1 cellular context compared by ENCODE assay signal in genomic region chr17:21286066-21286770, GRCh38.
TF ChIP-seq lines count a peak whose summit lies in the region.

No MANE protein-coding gene starts in this region.

TF ChIP-seq in HepG2, 621 proteins besides CTCF, POLR2A, EP300 and RAD21 (continues in another document):
- TF ChIP-seq DR1 (CRISPR knock-in tag; IDR thresholded peaks at IDR 0.05) (no peak; the same call in none of the 2 replicates), KDM2A (CRISPR knock-in tag; IDR thresholded peaks at IDR 0.05; ENCODE audit: borderline replicate concordance, low read depth) (peak; percentile 38; the same call in 1 of the 2 replicates), STAG1 (CRISPR knock-in tag; IDR thresholded peaks at IDR 0.05) (no peak), E2F2 (CRISPR knock-in tag; IDR thresholded peaks at IDR 0.05; ENCODE audit: borderline replicate concordance) (no peak), ZNF530 (CRISPR knock-in tag; IDR thresholded peaks at IDR 0.05; ENCODE audit: low read depth) (no peak), ZNF543 (CRISPR knock-in tag; IDR thresholded peaks at IDR 0.05) (no peak), ZNF703 (CRISPR knock-in tag; IDR thresholded peaks at IDR 0.05; ENCODE audit: borderline replicate concordance) (no peak), KAT8 (CRISPR knock-in tag; IDR thresholded peaks at IDR 0.05) (peak; percentile 66; the same call in 1 of the 2 replicates), HMGA1 (CRISPR knock-in tag; conservative IDR thresholded peaks at IDR 0.05) (no peak), ZNF101 (CRISPR knock-in tag; IDR thresholded peaks at IDR 0.05; ENCODE audit: borderline replicate concordance, low read depth) (no peak), ZNF605 (CRISPR knock-in tag; IDR thresholded peaks at IDR 0.05) (no peak; the same call in 1 of the 2 replicates), CBX5 (CRISPR knock-in tag; IDR thresholded peaks at IDR 0.05; ENCODE audit: borderline replicate concordance) (no peak; the same call in 1 of the 2 replicates), TARDBP (CRISPR knock-in tag; IDR thresholded peaks at IDR 0.05) (peak; percentile 43; the same call in 1 of the 2 replicates), NR2F1 (CRISPR knock-in tag; IDR thresholded peaks at IDR 0.05) (no peak), ZNF674 (CRISPR knock-in tag; IDR thresholded peaks at IDR 0.05; ENCODE audit: low read depth) (no peak), GABPB1 (CRISPR knock-in tag; IDR thresholded peaks at IDR 0.05) (peak; percentile 63), RXRB (CRISPR knock-in tag; IDR thresholded peaks at IDR 0.05; ENCODE audit: borderline replicate concordance) (peak; percentile 79), NR2F2 (IDR thresholded peaks at IDR 0.05; ENCODE audit: borderline replicate concordance, low read depth) (0 out of 2 replicates have a peak, but pooled peaks have one; percentile 52), CSRNP2 (CRISPR knock-in tag; conservative IDR thresholded peaks at IDR 0.05; ENCODE audit: low read depth) (no peak), GFI1 (CRISPR knock-in tag; IDR thresholded peaks at IDR 0.05; ENCODE audit: borderline replicate concordance) (peak; percentile 25; the same call in 1 of the 2 replicates), TOPORS (CRISPR knock-in tag; IDR thresholded peaks at IDR 0.05) (no peak), MYC (CRISPR knock-in tag; IDR thresholded peaks at IDR 0.05; ENCODE audit: borderline replicate concordance) (peak; percentile 90; the same call in 1 of the 2 replicates), ZNF678 (CRISPR knock-in tag; IDR thresholded peaks at IDR 0.05) (no peak), ZC3H13 (CRISPR knock-in tag; IDR thresholded peaks at IDR 0.05) (no peak), NCOA1 (CRISPR knock-in tag; IDR thresholded peaks at IDR 0.05) (0 out of 2 replicates have a peak, but pooled peaks have one; percentile 40), ZNF567 (CRISPR knock-in tag; IDR thresholded peaks at IDR 0.05; ENCODE audit: borderline replicate concordance) (peak; percentile 60; the same call in 1 of the 2 replicates), ZKSCAN1 (IDR thresholded peaks at IDR 0.05; ENCODE audit: low read length) (no peak), EZH2 (conservative IDR thresholded peaks at IDR 0.05; ENCODE audit: low read depth, low read length) (no peak), ZNF292 (CRISPR knock-in tag; IDR thresholded peaks at IDR 0.05; ENCODE audit: borderline replicate concordance, low read depth) (peak; percentile 73; the same call in 1 of the 2 replicates), ZNF772 (CRISPR knock-in tag; IDR thresholded peaks at IDR 0.05) (peak; percentile 47; the same call in 1 of the 2 replicates), ZSCAN22 (CRISPR knock-in tag; IDR thresholded peaks at IDR 0.05) (no peak), CCAR2 (optimal IDR thresholded peaks at IDR 0.05; ENCODE audit: low read depth, low read length) (no peak), ZUFSP (CRISPR knock-in tag; IDR thresholded peaks at IDR 0.05; ENCODE audit: borderline replicate concordance) (no peak), BCL6 (CRISPR knock-in tag; IDR thresholded peaks at IDR 0.05) (peak; percentile 59), ZNF263 (CRISPR knock-in tag; IDR thresholded peaks at IDR 0.05) (peak; percentile 40; the same call in 1 of the 2 replicates), MED13 (CRISPR knock-in tag; IDR thresholded peaks at IDR 0.05) (no peak), KLF9 (CRISPR knock-in tag; IDR thresholded peaks at IDR 0.05; ENCODE audit: low read depth) (no peak)
- TF ChIP-seq, protein P1, sequence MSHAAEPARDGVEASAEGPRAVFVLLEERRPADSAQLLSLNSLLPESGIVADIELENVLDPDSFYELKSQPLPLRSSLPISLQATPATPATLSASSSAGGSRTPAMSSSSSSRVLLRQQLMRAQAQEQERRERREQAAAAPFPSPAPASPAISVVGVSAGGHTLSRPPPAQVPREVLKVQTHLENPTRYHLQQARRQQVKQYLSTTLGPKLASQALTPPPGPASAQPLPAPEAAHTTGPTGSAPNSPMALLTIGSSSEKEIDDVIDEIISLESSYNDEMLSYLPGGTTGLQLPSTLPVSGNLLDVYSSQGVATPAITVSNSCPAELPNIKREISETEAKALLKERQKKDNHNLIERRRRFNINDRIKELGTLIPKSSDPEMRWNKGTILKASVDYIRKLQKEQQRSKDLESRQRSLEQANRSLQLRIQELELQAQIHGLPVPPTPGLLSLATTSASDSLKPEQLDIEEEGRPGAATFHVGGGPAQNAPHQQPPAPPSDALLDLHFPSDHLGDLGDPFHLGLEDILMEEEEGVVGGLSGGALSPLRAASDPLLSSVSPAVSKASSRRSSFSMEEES (CRISPR knock-in tag; IDR thresholded peaks at IDR 0.05), result peak; percentile 75
- TF ChIP-seq, protein P2, sequence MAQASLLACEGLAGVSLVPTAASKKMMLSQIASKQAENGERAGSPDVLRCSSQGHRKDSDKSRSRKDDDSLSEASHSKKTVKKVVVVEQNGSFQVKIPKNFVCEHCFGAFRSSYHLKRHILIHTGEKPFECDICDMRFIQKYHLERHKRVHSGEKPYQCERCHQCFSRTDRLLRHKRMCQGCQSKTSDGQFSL (CRISPR knock-in tag; IDR thresholded peaks at IDR 0.05), result peak; percentile 64
- TF ChIP-seq, protein P3, sequence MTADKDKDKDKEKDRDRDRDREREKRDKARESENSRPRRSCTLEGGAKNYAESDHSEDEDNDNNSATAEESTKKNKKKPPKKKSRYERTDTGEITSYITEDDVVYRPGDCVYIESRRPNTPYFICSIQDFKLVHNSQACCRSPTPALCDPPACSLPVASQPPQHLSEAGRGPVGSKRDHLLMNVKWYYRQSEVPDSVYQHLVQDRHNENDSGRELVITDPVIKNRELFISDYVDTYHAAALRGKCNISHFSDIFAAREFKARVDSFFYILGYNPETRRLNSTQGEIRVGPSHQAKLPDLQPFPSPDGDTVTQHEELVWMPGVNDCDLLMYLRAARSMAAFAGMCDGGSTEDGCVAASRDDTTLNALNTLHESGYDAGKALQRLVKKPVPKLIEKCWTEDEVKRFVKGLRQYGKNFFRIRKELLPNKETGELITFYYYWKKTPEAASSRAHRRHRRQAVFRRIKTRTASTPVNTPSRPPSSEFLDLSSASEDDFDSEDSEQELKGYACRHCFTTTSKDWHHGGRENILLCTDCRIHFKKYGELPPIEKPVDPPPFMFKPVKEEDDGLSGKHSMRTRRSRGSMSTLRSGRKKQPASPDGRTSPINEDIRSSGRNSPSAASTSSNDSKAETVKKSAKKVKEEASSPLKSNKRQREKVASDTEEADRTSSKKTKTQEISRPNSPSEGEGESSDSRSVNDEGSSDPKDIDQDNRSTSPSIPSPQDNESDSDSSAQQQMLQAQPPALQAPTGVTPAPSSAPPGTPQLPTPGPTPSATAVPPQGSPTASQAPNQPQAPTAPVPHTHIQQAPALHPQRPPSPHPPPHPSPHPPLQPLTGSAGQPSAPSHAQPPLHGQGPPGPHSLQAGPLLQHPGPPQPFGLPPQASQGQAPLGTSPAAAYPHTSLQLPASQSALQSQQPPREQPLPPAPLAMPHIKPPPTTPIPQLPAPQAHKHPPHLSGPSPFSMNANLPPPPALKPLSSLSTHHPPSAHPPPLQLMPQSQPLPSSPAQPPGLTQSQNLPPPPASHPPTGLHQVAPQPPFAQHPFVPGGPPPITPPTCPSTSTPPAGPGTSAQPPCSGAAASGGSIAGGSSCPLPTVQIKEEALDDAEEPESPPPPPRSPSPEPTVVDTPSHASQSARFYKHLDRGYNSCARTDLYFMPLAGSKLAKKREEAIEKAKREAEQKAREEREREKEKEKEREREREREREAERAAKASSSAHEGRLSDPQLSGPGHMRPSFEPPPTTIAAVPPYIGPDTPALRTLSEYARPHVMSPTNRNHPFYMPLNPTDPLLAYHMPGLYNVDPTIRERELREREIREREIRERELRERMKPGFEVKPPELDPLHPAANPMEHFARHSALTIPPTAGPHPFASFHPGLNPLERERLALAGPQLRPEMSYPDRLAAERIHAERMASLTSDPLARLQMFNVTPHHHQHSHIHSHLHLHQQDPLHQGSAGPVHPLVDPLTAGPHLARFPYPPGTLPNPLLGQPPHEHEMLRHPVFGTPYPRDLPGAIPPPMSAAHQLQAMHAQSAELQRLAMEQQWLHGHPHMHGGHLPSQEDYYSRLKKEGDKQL (CRISPR knock-in tag; IDR thresholded peaks at IDR 0.05; ENCODE audit: low read depth), result no peak
- TF ChIP-seq, protein P4, sequence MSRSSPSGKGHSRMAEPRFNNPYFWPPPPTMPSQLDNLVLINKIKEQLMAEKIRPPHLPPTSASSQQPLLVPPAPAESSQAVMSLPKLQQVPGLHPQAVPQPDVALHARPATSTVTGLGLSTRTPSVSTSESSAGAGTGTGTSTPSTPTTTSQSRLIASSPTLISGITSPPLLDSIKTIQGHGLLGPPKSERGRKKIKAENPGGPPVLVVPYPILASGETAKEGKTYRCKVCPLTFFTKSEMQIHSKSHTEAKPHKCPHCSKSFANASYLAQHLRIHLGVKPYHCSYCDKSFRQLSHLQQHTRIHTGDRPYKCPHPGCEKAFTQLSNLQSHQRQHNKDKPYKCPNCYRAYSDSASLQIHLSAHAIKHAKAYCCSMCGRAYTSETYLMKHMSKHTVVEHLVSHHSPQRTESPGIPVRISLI (CRISPR knock-in tag; IDR thresholded peaks at IDR 0.05; ENCODE audit: borderline replicate concordance), result no peak
- TF ChIP-seq, protein P5, sequence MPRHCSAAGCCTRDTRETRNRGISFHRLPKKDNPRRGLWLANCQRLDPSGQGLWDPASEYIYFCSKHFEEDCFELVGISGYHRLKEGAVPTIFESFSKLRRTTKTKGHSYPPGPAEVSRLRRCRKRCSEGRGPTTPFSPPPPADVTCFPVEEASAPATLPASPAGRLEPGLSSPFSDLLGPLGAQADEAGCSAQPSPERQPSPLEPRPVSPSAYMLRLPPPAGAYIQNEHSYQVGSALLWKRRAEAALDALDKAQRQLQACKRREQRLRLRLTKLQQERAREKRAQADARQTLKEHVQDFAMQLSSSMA (CRISPR knock-in tag; IDR thresholded peaks at IDR 0.05), result no peak
- TF ChIP-seq, protein P6, sequence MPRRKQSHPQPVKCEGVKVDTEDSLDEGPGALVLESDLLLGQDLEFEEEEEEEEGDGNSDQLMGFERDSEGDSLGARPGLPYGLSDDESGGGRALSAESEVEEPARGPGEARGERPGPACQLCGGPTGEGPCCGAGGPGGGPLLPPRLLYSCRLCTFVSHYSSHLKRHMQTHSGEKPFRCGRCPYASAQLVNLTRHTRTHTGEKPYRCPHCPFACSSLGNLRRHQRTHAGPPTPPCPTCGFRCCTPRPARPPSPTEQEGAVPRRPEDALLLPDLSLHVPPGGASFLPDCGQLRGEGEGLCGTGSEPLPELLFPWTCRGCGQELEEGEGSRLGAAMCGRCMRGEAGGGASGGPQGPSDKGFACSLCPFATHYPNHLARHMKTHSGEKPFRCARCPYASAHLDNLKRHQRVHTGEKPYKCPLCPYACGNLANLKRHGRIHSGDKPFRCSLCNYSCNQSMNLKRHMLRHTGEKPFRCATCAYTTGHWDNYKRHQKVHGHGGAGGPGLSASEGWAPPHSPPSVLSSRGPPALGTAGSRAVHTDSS (CRISPR knock-in tag; conservative IDR thresholded peaks at IDR 0.05), result no peak
- TF ChIP-seq, protein P7, sequence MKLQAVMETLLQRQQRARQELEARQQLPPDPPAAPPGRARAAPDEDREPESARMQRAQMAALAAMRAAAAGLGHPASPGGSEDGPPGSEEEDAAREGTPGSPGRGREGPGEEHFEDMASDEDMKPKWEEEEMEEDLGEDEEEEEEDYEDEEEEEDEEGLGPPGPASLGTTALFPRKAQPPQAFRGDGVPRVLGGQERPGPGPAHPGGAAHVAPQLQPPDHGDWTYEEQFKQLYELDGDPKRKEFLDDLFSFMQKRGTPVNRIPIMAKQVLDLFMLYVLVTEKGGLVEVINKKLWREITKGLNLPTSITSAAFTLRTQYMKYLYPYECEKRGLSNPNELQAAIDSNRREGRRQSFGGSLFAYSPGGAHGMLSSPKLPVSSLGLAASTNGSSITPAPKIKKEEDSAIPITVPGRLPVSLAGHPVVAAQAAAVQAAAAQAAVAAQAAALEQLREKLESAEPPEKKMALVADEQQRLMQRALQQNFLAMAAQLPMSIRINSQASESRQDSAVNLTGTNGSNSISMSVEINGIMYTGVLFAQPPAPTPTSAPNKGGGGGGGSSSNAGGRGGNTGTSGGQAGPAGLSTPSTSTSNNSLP (IDR thresholded peaks at IDR 0.05; ENCODE audit: low read depth, low read length), result no peak; the same call in 1 of the 2 replicates
